8 cellular contexts compared by ENCODE assay signal in genomic region chr6:112087136-112087908, GRCh38. TPM values are rescaled to one million over a fixed set of nuclear protein-coding genes. Genes with fewer than 3 reads are reported as not detected.
A peak's percentile ranks its signal among the peaks of the same experiment; 100 is the strongest.
DNase-seq lines count a peak whose midpoint lies in the region; ATAC-seq, FAIRE-seq and TF ChIP-seq lines count a peak whose summit lies in the region.

Gene FAM229B, plus strand, starts transcription at chr6:112087591. Its CDS starts 11,693 bp downstream, at chr6:112099284.
Gene TUBE1, minus strand, starts transcription at chr6:112087482. Its CDS starts 48 bp downstream, at chr6:112087434.

- no peaks in the 10 kb centered on the region for H3K9me3 ChIP-seq in prostate gland

- WGBS in prostate gland: under 1% methylated on average over 60 of the region's 60 CpGs
- WGBS in urinary bladder: under 1% methylated on average over 60 of the region's 60 CpGs

- DNase-seq in GM12891 (ENCODE audit: insufficient read length, low spot score): peak; percentile 54
- peak; percentile 92 for DNase-seq in NCI-H1436 (lab: John Stamatoyannopoulos, UW)
- peak; percentile 96 for DNase-seq in SW480 (ENCODE audit: low spot score)
- DNase-seq in amniotic stem cell (lab: John Stamatoyannopoulos, UW): peak; percentile 94
- DNase-seq in left ventricle myocardium superior: peak; percentile 94
- peak; percentile 91 for DNase-seq in prostate gland (ENCODE audit: low spot score)

- ATAC-seq in HG02798 (IDR thresholded peaks at IDR 0.05; ENCODE audit: poor library complexity, unreplicated experiment): peak; percentile 97
- ATAC-seq in left ventricle myocardium superior: peak; percentile 93

- peak; percentile 100 for FAIRE-seq in GM12891 (lab: Jason Lieb, UNC)

- intact Hi-C loops in left ventricle myocardium superior (cut with micrococcal nuclease) (no loop called here), prostate gland (cut with DNase I) (loop anchor here (5.0 kb wide), 1 partner anchor 75 kb away; no protein-coding TSS in a partner anchor)

- H3K27ac ChIP-seq in prostate gland (peak within 1 kb of the TSS; percentile 80 to 81), urinary bladder (ENCODE audit: low read depth) (peak within 1 kb of the TSS; percentile 82)

- TF ChIP-seq POLR2A in GM12891 (IDR thresholded peaks at IDR 0.05; ENCODE audit: low read depth, low read length): peak; percentile 28; the same call in 1 of the 2 replicates
- peak; percentile 73 for TF ChIP-seq POLR2A in prostate gland (IDR thresholded peaks at IDR 0.05)

- no peaks in the 10 kb centered on the region for H3K36me3 ChIP-seq in prostate gland
- peaks cover 2% of the 10 kb centered on the region for H3K36me3 ChIP-seq in urinary bladder (ENCODE audit: insufficient read depth)

- no peaks in the 10 kb centered on the region for H3K27me3 ChIP-seq in prostate gland (replicated peaks; ENCODE audit: insufficient read depth)

- peak within 1 kb of the TSS; percentile 67 to 76 for H3K4me3 ChIP-seq in prostate gland
- peak within 1 kb of the TSS; percentile 83 for H3K4me3 ChIP-seq in urinary bladder (ENCODE audit: low read depth, low read length)

- H3K4me1 ChIP-seq in prostate gland (replicated peaks) (no peaks in the 10 kb centered on the region), urinary bladder (ENCODE audit: insufficient read depth) (no peaks in the 10 kb centered on the region)

- TF ChIP-seq CTCF in prostate gland (IDR thresholded peaks at IDR 0.05): no peak

TF ChIP-seq in GM12891, 5 proteins besides CTCF, POLR2A, EP300 and RAD21:
- peak; percentile 42; the same call in 1 of the 2 replicates for TF ChIP-seq POLR2AphosphoS5 (IDR thresholded peaks at IDR 0.05; ENCODE audit: low read depth, low read length)
- no peak for TF ChIP-seq SPI1 (IDR thresholded peaks at IDR 0.05; ENCODE audit: low read depth, low read length)

RNA-seq across cellular contexts. Expression of gene FAM229B, which starts in this region (rescaled TPM):
- 2.1 TPM for polyA plus RNA-seq in GM12891 (2012; ENCODE audit: low read depth, missing spikeins)
- 69.3 TPM for total RNA-seq in left ventricle myocardium superior
- total RNA-seq in prostate gland: 10 to 100 TPM; 13.7 to 32.2 TPM
- total RNA-seq in urinary bladder: 27.8 TPM
- polyA plus RNA-seq in urinary bladder: 25.8 TPM

RNA-seq across cellular contexts. Expression of gene TUBE1, which starts in this region (rescaled TPM):
- 3.6 TPM for polyA plus RNA-seq in GM12891 (2012; ENCODE audit: low read depth, missing spikeins)
- 31.8 TPM for total RNA-seq in left ventricle myocardium superior
- total RNA-seq in prostate gland: 10 to 100 TPM; 20.5 to 36.8 TPM
- total RNA-seq in urinary bladder: 80.2 TPM
- polyA plus RNA-seq in urinary bladder: 19.5 TPM

Comparison
In these comparisons a context has a peak if more than half of its experiments do, and no peak if none do; other contexts are left out.
1. Peak in every context shown above with its lines: DNase-seq, ATAC-seq, H3K4me3 ChIP-seq and H3K27ac ChIP-seq.